In genomic region chr21:34522284-34522683, GRCh38 we compare ENCODE assay signal across 14 cellular contexts. TPM values are rescaled to one million over a fixed set of nuclear protein-coding genes. Genes with fewer than 3 reads are reported as not detected.
DNase-seq lines count a peak whose midpoint lies in the region; ATAC-seq and TF ChIP-seq lines count a peak whose summit lies in the region.
"Had no signal": no experiment of that assay in that cellular context is flagged by ENCODE, and none has a peak within 500 bp of the region (broad histone marks: within the 10 kb centered on the region; RNA-seq: fewer than 3 reads in every experiment).

No MANE protein-coding gene starts in this region.

- TF ChIP-seq EP300 in gastroesophageal sphincter (IDR thresholded peaks at IDR 0.05): no peak

- H3K27ac Mint-ChIP-seq in osteocyte (ENCODE audit: unreplicated experiment): peak overlapping the region; percentile 31
- H3K27ac Mint-ChIP-seq: activated B cell treated with CpG ODN at 0.5 μM for 24 hours, neural progenitor cell had no signal

- TF ChIP-seq CTCF in gastroesophageal sphincter (IDR thresholded peaks at IDR 0.05): no peak
- TF ChIP-seq CTCF in osteocyte (IDR thresholded peaks at IDR 0.05): no peak

- no peak overlapping the region for H3K4me3 ChIP-seq in gastroesophageal sphincter
- H3K4me3 ChIP-seq: neural progenitor cell had no signal

- H3K9me3 ChIP-seq in gastroesophageal sphincter: no peaks in the 10 kb centered on the region

- peaks cover 55% of the 10 kb centered on the region for H3K36me3 Mint-ChIP-seq in osteocyte (ENCODE audit: unreplicated experiment)

- H3K4me1 ChIP-seq in gastroesophageal sphincter: peaks cover 0 to 73% (median 28%) of the 10 kb centered on the region in 3 donors

- no peaks in the 10 kb centered on the region for H3K27me3 ChIP-seq in gastroesophageal sphincter

- H3K27me3 Mint-ChIP-seq in osteocyte (ENCODE audit: unreplicated experiment): no peaks in the 10 kb centered on the region
- H3K27me3 Mint-ChIP-seq: activated B cell treated with CpG ODN at 0.5 μM for 24 hours, T-helper 17 cell had no signal

- TF ChIP-seq POLR2A in gastroesophageal sphincter (IDR thresholded peaks at IDR 0.05): no peak

- H3K27ac ChIP-seq in gastroesophageal sphincter: peak overlapping the region in 3 of 4 donors; percentile 55 to 72 (median 61)
- H3K27ac ChIP-seq: neural progenitor cell had no signal

- H3K4me3 Mint-ChIP-seq in osteocyte (ENCODE audit: unreplicated experiment): peak overlapping the region; percentile 2
- H3K4me3 Mint-ChIP-seq: activated B cell treated with CpG ODN at 0.5 μM for 24 hours, T-helper 17 cell had no signal

- H3K36me3 ChIP-seq in gastroesophageal sphincter: peaks cover 0 to 52% of the 10 kb centered on the region in 2 donors
- H3K36me3 ChIP-seq: neural progenitor cell had no signal

- 60 to 70% methylated on average over 3 to 4 of the region's 6 CpGs for WGBS in gastroesophageal sphincter (ENCODE audit: low coverage in 1 of 2), 2 donors

- no peaks in the 10 kb centered on the region for H3K9me3 Mint-ChIP-seq in osteocyte (ENCODE audit: unreplicated experiment)
- H3K9me3 Mint-ChIP-seq: activated B cell treated with CpG ODN at 0.5 μM for 24 hours had no signal

- ATAC-seq in gastroesophageal sphincter (no peak), HG03469 (IDR thresholded peaks at IDR 0.05; ENCODE audit: unreplicated experiment) (no peak)
- ATAC-seq: right cardiac atrium, T-helper 17 cell had no signal

- H3K4me1 Mint-ChIP-seq in osteocyte (ENCODE audit: unreplicated experiment): peaks cover 73% of the 10 kb centered on the region

- peak; percentile 60 for DNase-seq in CD1c-positive myeloid dendritic cell (ENCODE audit: extremely low spot score)
- peak; percentile 55 for DNase-seq in NCI-H526 treated with DMSO at 0.1 percent for 48 hours (lab: John Stamatoyannopoulos, UW)
- DNase-seq in osteocyte (ENCODE audit: extremely low spot score, unreplicated experiment): no peak
- no peak for DNase-seq in central memory CD4-positive, alpha-beta T cell
- no peak for DNase-seq in cerebellar nuclear complex (lab: John Stamatoyannopoulos, UW)
- DNase-seq: activated B cell treated with CpG ODN at 0.5 μM for 24 hours; activated effector memory CD4-positive, alpha-beta T cell treated with Interleukin-2 at 50 U/mL for 16 hours; foreskin melanocyte; NCI-H446; right cardiac atrium; T-helper 17 cell had no signal

RNA-seq across cellular contexts. Expression of gene KCNE1, which starts 10.3 kb away (rescaled TPM):
- 1 to 10 TPM in 3 of 4 donors, under 1 TPM in 1; 0.64 to 6.4 (median 3.0) TPM for total RNA-seq in gastroesophageal sphincter
- 0.44 and 0.59 TPM in 2 replicates for total RNA-seq in osteocyte
- total RNA-seq: activated B cell treated with CpG ODN at 0.5 μM for 24 hours had no signal

Comparison
In these comparisons a context has a peak if more than half of its experiments do, and no peak if none do; other contexts are left out.
1. DNase-seq: peak in CD1c-positive myeloid dendritic cell (single experiment) and NCI-H526 treated with DMSO at 0.1 percent for 48 hours (single experiment); none in osteocyte (single experiment), central memory CD4-positive, alpha-beta T cell (single experiment) and cerebellar nuclear complex (0 of 2).